In the genomic region with DNA sequence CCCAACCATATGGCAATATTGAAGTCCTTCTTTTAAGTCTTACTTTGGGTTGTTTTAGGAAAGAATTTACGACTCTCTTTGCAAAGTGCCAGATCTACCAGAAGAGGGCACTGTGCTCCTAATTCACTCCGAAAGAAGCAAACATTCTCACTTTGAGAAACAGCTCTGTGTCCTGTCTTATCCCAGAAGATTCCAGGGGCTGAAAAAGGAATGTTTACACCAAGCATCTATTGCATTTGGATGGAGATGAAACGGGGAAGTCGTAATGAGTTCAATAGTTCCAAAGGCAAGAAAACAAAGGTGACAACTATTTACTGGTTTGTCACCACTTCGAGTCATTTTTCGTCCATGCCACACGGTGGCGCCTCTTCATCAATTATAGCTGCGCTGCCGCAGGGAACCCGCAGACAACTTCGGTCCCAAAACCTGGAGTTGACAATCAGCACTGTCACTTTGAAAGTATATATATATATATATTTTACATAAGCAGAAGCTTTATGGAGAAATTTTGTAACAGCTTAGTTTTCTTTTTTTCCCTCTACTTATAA, we compare ENCODE assay signal across 8 cellular contexts.
DNase-seq lines count a peak whose midpoint lies in the region; ATAC-seq and TF ChIP-seq lines count a peak whose summit lies in the region.

No MANE protein-coding gene starts in this region.

- CTCF ChIA-PET in activated CD4-positive, alpha-beta memory T cell treated with anti-CD3 and anti-CD28 coated beads for 36 hours (lab: Charles Lee) = interaction anchor here (0.5 to 6.0 kb wide), 76 partner anchors 11 to 1644 kb away, joined by 3 to 287 read pairs (median 4); partner anchors contain the start of genes SLC18B1 and STX7

- DNase-seq in CD14-positive monocyte (ENCODE audit: low spot score) (peak; percentile 61), NCI-H69 (lab: John Stamatoyannopoulos, UW) (peak; percentile 80), lung microvascular endothelial cell (ENCODE audit: low read depth in 2 of 2) (peak; percentile 71 to 78)
- DNase-seq in activated CD4-positive, alpha-beta memory T cell treated with anti-CD3 and anti-CD28 coated beads for 36 hours = peak; percentile 80
- peak; percentile 48 for DNase-seq in effector CD8-positive, alpha-beta T cell (lab: John Stamatoyannopoulos, UW)
- DNase-seq in stimulated activated CD4-positive, alpha-beta T cell treated with anti-CD3 and anti-CD28 coated beads, TNF-alpha, amount 100 ng/mL, for 4 hours (ENCODE audit: low read depth in 3 of 3) = peak; percentile 45 to 49 (median 48)

- H3K4me1 Mint-ChIP-seq in CD14-positive monocyte = no peaks in the 10 kb centered on the region
- no peaks in the 10 kb centered on the region for H3K4me1 Mint-ChIP-seq in activated CD4-positive, alpha-beta memory T cell treated with anti-CD3 and anti-CD28 coated beads for 36 hours (ENCODE audit: low read depth)

- ATAC-seq in GM19328 (IDR thresholded peaks at IDR 0.05; ENCODE audit: unreplicated experiment) = peak; percentile 66
- ATAC-seq in HG03460 (IDR thresholded peaks at IDR 0.05; ENCODE audit: unreplicated experiment) = peak; percentile 97

- H3K9me3 Mint-ChIP-seq in CD14-positive monocyte = no peaks in the 10 kb centered on the region
- H3K9me3 Mint-ChIP-seq in activated CD4-positive, alpha-beta memory T cell treated with anti-CD3 and anti-CD28 coated beads for 36 hours = no peaks in the 10 kb centered on the region

- no peaks in the 10 kb centered on the region for H3K36me3 Mint-ChIP-seq in CD14-positive monocyte
- H3K36me3 Mint-ChIP-seq in activated CD4-positive, alpha-beta memory T cell treated with anti-CD3 and anti-CD28 coated beads for 36 hours = no peaks in the 10 kb centered on the region

- intact Hi-C loops in CD14-positive monocyte (cut with micrococcal nuclease) = loop anchor here (5.0 kb wide), 1 partner anchor 203 kb away; no protein-coding TSS in a partner anchor
- intact Hi-C loops in activated CD4-positive, alpha-beta memory T cell treated with anti-CD3 and anti-CD28 coated beads for 36 hours (cut with micrococcal nuclease) = loop anchor here (1.0 to 5.0 kb wide), 4 partner anchors 19 to 362 kb away; no protein-coding TSS in a partner anchor

- peak; percentile 99 for TF ChIP-seq CTCF in CD14-positive monocyte (IDR thresholded peaks at IDR 0.05)

- peaks cover 3 to 8% (median 7%) of the 10 kb centered on the region in 3 donors for H3K27me3 Mint-ChIP-seq in CD14-positive monocyte (ENCODE audit: low read depth in 3 of 3)
- H3K27me3 Mint-ChIP-seq in activated CD4-positive, alpha-beta memory T cell treated with anti-CD3 and anti-CD28 coated beads for 36 hours = peaks cover 19% of the 10 kb centered on the region

- POLR2A ChIA-PET in activated CD4-positive, alpha-beta memory T cell treated with anti-CD3 and anti-CD28 coated beads for 36 hours (lab: Charles Lee) = no interaction called here

- peak overlapping the region; percentile 70 to 95 for H3K4me3 Mint-ChIP-seq in CD14-positive monocyte
- peak overlapping the region; percentile 73 for H3K4me3 Mint-ChIP-seq in activated CD4-positive, alpha-beta memory T cell treated with anti-CD3 and anti-CD28 coated beads for 36 hours

- peak overlapping the region in 2 of 7 donors; percentile 4 to 68 for H3K27ac Mint-ChIP-seq in CD14-positive monocyte
- no peak overlapping the region for H3K27ac Mint-ChIP-seq in activated CD4-positive, alpha-beta memory T cell treated with anti-CD3 and anti-CD28 coated beads for 36 hours

Comparison
In these comparisons a context has a peak if more than half of its experiments do, and no peak if none do; other contexts are left out.
1. Peak in every context shown above with its lines: DNase-seq and ATAC-seq.